ENCODE assay signal across 8 cellular contexts in genomic region chr12:57238854-57239554, GRCh38. TPM values are rescaled to one million over a fixed set of nuclear protein-coding genes. Genes with fewer than 3 reads are reported as not detected.
A peak's percentile ranks its signal among the peaks of the same experiment; 100 is the strongest.
DNase-seq lines count a peak whose midpoint lies in the region; ATAC-seq and TF ChIP-seq lines count a peak whose summit lies in the region.

No MANE protein-coding gene starts in this region.

- H3K36me3 ChIP-seq in BE2C: peaks cover 4% of the 10 kb centered on the region
- H3K36me3 ChIP-seq in lower lobe of right lung: peaks cover 7% of the 10 kb centered on the region

- H3K4me3 ChIP-seq in BE2C (ENCODE audit: low read depth, low read length) (peak overlapping the region; percentile 63), dorsolateral prefrontal cortex (peak overlapping the region; percentile 31 to 81 (median 67)), lower lobe of right lung (peak overlapping the region; percentile 57)

- H3K27me3 ChIP-seq in BE2C: peaks cover 81% of the 10 kb centered on the region
- H3K27me3 ChIP-seq in dorsolateral prefrontal cortex: peaks cover 0 to 30% (median 0%) of the 10 kb centered on the region in 45 donors
- H3K27me3 ChIP-seq in lower lobe of right lung (ENCODE audit: low read depth): peaks cover 82% of the 10 kb centered on the region

- H3K9me3 ChIP-seq in BE2C (no peaks in the 10 kb centered on the region), lower lobe of right lung (no peaks in the 10 kb centered on the region)

- TF ChIP-seq CTCF in BE2C (IDR thresholded peaks at IDR 0.05; ENCODE audit: low read depth, low read length): peak; percentile 100
- TF ChIP-seq CTCF in dorsolateral prefrontal cortex (IDR thresholded peaks at IDR 0.05 in 54 of 56, conservative IDR thresholded peaks at IDR 0.05 in 2 of 56; ENCODE audit: low read depth in 1 of 56, partially characterized antibody in 56 of 56): peak; percentile 85 to 100 (median 100)
- peak; percentile 100 for TF ChIP-seq CTCF in lower lobe of right lung (IDR thresholded peaks at IDR 0.05)

- H3K4me1 ChIP-seq in BE2C (peaks cover 33% of the 10 kb centered on the region), lower lobe of right lung (peaks cover 67% of the 10 kb centered on the region)

- H3K27ac ChIP-seq in dorsolateral prefrontal cortex (peak overlapping the region in 52 of 59 donors; percentile 54 to 96 (median 87)), lower lobe of right lung (peak overlapping the region; percentile 19)

- intact Hi-C loops in dorsolateral prefrontal cortex (cut with DNase I) (loop anchor here (1.0 to 2.0 kb wide), 2 partner anchors 24 to 26 kb away; no protein-coding TSS in a partner anchor), lower lobe of right lung (cut with DNase I) (no loop called here)

- DNase-seq in BE2C (peak; percentile 89), NCI-H510A treated with DMSO at 0.1 percent for 48 hours (lab: John Stamatoyannopoulos, UW) (peak; percentile 81), dorsolateral prefrontal cortex (peak; percentile 75 to 89 (median 86)), lower lobe of right lung (peak; percentile 91)
- peak; percentile 86 for DNase-seq in activated CD4-positive, alpha-beta T cell treated with anti-CD3 and anti-CD28 coated beads, Interleukin-2, amount 50 U/mL, for 1 hour
- peak; percentile 59 to 91 (median 76) for DNase-seq in stimulated activated CD4-positive, alpha-beta T cell treated with anti-CD3 and anti-CD28 coated beads, TNF-alpha, amount 100 ng/mL, for 1 hour (ENCODE audit: low read depth in 3 of 3, low spot score in 1 of 3)

- peak; percentile 61 for ATAC-seq in GM19025 (IDR thresholded peaks at IDR 0.05; ENCODE audit: low read depth, unreplicated experiment)
- peak; percentile 52 for ATAC-seq in HG03342 (IDR thresholded peaks at IDR 0.05; ENCODE audit: unreplicated experiment)
- ATAC-seq in lower lobe of right lung: peak; percentile 85 to 93

RNA-seq across cellular contexts. Expression of gene SHMT2, which starts 9.5 kb away (rescaled TPM):
- 1,102 TPM for polyA plus RNA-seq in BE2C (2012; ENCODE audit: insufficient read depth, insufficient read length, low read depth)
- total RNA-seq in dorsolateral prefrontal cortex (10 to 100 TPM; 16.2 to 50.9 (median 31.5) TPM), lower lobe of right lung (66.6 TPM)

RNA-seq across cellular contexts. Expression of gene STAC3, which starts 12.0 kb away (rescaled TPM):
- 7.5 TPM for polyA plus RNA-seq in BE2C (2012; ENCODE audit: insufficient read depth, insufficient read length, low read depth)
- total RNA-seq in dorsolateral prefrontal cortex: 1 to 10 TPM in 116 of 120 experiments, under 1 TPM in 4; 0.70 to 7.1 (median 2.8) TPM
- total RNA-seq in lower lobe of right lung: 8.7 TPM

RNA-seq across cellular contexts. Expression of gene NXPH4, which starts 22.4 kb away (rescaled TPM):
- polyA plus RNA-seq in BE2C (2012; ENCODE audit: insufficient read depth, insufficient read length, low read depth): 47.6 TPM
- total RNA-seq in dorsolateral prefrontal cortex (10 to 100 TPM in 3 of 120 experiments, 1 to 10 TPM in 113, under 1 TPM in 4; 0.56 to 14.0 (median 4.6) TPM), lower lobe of right lung (not detected)

Comparison
In these comparisons a context has a peak if more than half of its experiments do, and no peak if none do; other contexts are left out.
1. Peak in every context shown above with its lines: DNase-seq, ATAC-seq, H3K4me3 ChIP-seq and H3K27ac ChIP-seq.